8 cellular contexts compared by ENCODE assay signal in the genomic region with DNA sequence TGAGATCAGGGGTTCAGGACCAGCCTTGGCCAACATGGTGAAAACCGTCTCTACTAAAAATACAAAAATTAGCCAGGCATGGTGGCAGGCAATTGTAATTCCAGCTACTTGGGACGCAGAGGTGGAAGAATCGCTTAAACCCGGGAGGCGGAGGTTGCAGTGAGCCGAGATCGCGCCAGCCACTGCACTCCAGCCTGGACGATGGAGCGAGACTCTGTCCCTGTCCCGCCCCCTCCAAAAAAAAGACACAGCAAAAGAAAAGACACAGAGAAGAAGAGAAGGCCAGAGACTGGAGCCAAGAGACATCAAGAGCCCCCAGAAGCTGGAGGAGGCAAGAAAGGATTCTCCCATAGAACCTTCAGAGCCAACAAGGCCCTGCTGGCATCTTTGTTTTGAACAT. TPM values are rescaled to one million over a fixed set of nuclear protein-coding genes. Genes with fewer than 3 reads are reported as not detected.
"Had no signal": no experiment of that assay in that cellular context is flagged by ENCODE, and none has a peak within 500 bp of the region (broad histone marks: within the 10 kb centered on the region; RNA-seq: fewer than 3 reads in every experiment).

No MANE protein-coding gene starts in this region.

- ATAC-seq: gastroesophageal sphincter, heart right ventricle, Right ventricle myocardium inferior had no signal

- H3K27me3 Mint-ChIP-seq: activated B cell treated with CpG ODN at 0.5 μM for 24 hours had no signal

- H3K4me3 Mint-ChIP-seq: activated B cell treated with CpG ODN at 0.5 μM for 24 hours, neural progenitor cell had no signal

- H3K27ac Mint-ChIP-seq: activated B cell treated with CpG ODN at 0.5 μM for 24 hours, neural progenitor cell had no signal

- H3K36me3 Mint-ChIP-seq: neural progenitor cell had no signal

- H3K9me3 Mint-ChIP-seq: activated B cell treated with CpG ODN at 0.5 μM for 24 hours had no signal

- DNase-seq: activated B cell treated with CpG ODN at 0.5 μM for 24 hours; activated CD4-positive, alpha-beta T cell treated with anti-CD3 and anti-CD28 coated beads, Interleukin-2, amount 50 U/mL, for 1 hour; heart right ventricle; ovary; stimulated activated CD4-positive, alpha-beta T cell treated with anti-CD3 and anti-CD28 coated beads, Interleukin-1b, Interleukin-23, amount 100 ng/mL, for 48 hours had no signal

RNA-seq across cellular contexts. Expression of a gene that starts 49.9 kb away (rescaled TPM):
- total RNA-seq: activated B cell treated with CpG ODN at 0.5 μM for 24 hours had no signal
